Comparison of ENCODE assay signal across 8 cellular contexts in the genomic region with DNA sequence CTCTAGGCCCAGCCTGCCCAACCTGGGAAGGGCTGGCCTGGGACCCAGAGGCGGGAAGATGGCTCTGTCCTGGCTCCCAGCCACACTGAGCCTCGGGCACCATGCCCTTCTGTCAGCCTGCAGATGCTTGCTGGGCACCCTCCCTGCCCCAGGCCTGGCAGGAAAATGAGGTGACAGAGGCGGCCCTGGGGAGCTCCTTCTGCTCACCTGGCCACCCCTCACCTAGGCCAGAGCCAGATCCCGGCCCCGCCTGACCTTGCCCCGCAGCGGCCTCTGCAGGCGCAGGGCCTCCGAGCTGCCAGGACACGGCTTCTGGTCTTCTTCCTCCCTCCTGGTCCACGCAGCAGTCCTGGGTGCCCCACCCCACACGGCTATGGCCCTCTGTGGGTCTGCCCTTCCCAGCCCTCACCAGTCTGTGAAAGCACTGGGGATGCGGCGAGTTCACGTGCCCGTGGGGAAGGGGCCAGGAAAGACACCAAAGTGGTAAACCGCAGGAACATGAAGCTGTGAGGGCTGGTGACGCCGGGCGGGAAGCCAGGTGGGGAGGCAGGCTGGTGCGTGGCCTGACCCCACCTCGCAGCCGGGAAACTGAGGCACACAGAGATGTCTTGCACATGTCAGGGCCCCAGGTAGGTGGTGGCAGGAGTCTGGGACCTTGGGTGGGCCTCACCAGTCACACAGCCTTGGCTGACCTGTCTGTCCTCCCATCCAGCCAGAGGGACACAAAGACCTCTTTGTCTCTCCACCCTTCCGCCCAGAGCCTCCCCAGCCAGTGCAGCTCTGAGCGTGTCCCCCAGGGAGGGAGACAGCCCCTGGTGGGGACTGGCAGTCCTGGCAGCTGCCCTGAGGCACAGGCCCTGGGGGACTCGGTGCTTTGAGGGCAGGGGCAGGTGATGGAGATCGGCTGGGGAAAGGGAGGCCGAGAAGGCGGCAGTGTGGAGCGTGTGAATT. TPM values are rescaled to one million over a fixed set of nuclear protein-coding genes. Genes with fewer than 3 reads are reported as not detected.
A peak's percentile ranks its signal among the peaks of the same experiment; 100 is the strongest.
DNase-seq lines count a peak whose midpoint lies in the region; ATAC-seq and TF ChIP-seq lines count a peak whose summit lies in the region.

No MANE protein-coding gene starts in this region.

- H3K27me3 ChIP-seq in BE2C (no peaks in the 10 kb centered on the region), hepatocyte (no peaks in the 10 kb centered on the region)

- peaks cover under 1% of the 10 kb centered on the region for H3K79me2 ChIP-seq in hepatocyte

- H2AFZ ChIP-seq in hepatocyte = no peak overlapping the region

- TF ChIP-seq CTCF in BE2C (IDR thresholded peaks at IDR 0.05; ENCODE audit: low read depth, low read length) (no peak), VCaP (conservative IDR thresholded peaks at IDR 0.05) (no peak), hepatocyte (IDR thresholded peaks at IDR 0.05; ENCODE audit: poor library complexity) (no peak)

- DNase-seq in BE2C (peak; percentile 56), left cardiac atrium (peak; percentile 42), pons (ENCODE audit: low spot score) (peak; percentile 95), hepatocyte (ENCODE audit: low spot score) (no peak), CD1c-positive myeloid dendritic cell (ENCODE audit: extremely low spot score) (no peak), Kasumi-1 (lab: John Stamatoyannopoulos, UW) (no peak)

- no peaks in the 10 kb centered on the region for H3K36me3 ChIP-seq in BE2C
- H3K36me3 ChIP-seq in hepatocyte (replicated peaks; ENCODE audit: insufficient read depth, low read depth) = no peaks in the 10 kb centered on the region

- intact Hi-C loops in left cardiac atrium (cut with DNase I) = loop anchor here in 1 of 2 donors (5.0 kb wide), 1 partner anchor 47 kb away; no protein-coding TSS in a partner anchor

- no peaks in the 10 kb centered on the region for H4K20me1 ChIP-seq in hepatocyte (ENCODE audit: insufficient read depth, poor library complexity, severe bottlenecking)

- 91% methylated on average over 25 of the region's 30 CpGs for WGBS in hepatocyte (ENCODE audit: low lambda C conversion rate, missing lambda C conversion rate)

- H3K9me3 ChIP-seq in BE2C = no peaks in the 10 kb centered on the region
- no peaks in the 10 kb centered on the region for H3K9me3 ChIP-seq in hepatocyte (ENCODE audit: low read depth)

- peak; percentile 8 to 23 for ATAC-seq in left cardiac atrium
- no peak for ATAC-seq in GM18520 (IDR thresholded peaks at IDR 0.05; ENCODE audit: unreplicated experiment)

- H3K9me2 ChIP-seq in hepatocyte (replicated peaks; ENCODE audit: insufficient read depth) = no peaks in the 10 kb centered on the region

- no peak overlapping the region for H3K4me2 ChIP-seq in hepatocyte

- H3K27ac ChIP-seq in VCaP (0 out of 2 replicates have a peak overlapping the region, but pooled peaks have one; percentile 14), hepatocyte (no peak overlapping the region)

- H3K4me3 ChIP-seq in BE2C (ENCODE audit: low read depth, low read length) (no peak overlapping the region), hepatocyte (no peak overlapping the region)

- H3K4me1 ChIP-seq in BE2C (peaks cover under 1% of the 10 kb centered on the region; the same call in 1 of the 2 replicates), hepatocyte (ENCODE audit: insufficient read depth) (no peaks in the 10 kb centered on the region)

RNA-seq across cellular contexts. Expression of a gene that starts 12.8 kb away (rescaled TPM):
- polyA plus RNA-seq in BE2C (2012; ENCODE audit: insufficient read depth, insufficient read length, low read depth) = 54.9 TPM
- 10 to 100 TPM; 15.2 to 23.6 TPM for total RNA-seq in left cardiac atrium
- total RNA-seq in hepatocyte = 25.8 and 27.4 TPM in 2 replicates
- polyA plus RNA-seq in hepatocyte = 11.7 and 13.9 TPM in 2 replicates

RNA-seq across cellular contexts. Expression of a gene that starts 13.1 kb away (rescaled TPM):
- 43.8 TPM for polyA plus RNA-seq in BE2C (2012; ENCODE audit: insufficient read depth, insufficient read length, low read depth)
- total RNA-seq in left cardiac atrium (10 to 100 TPM; 37.8 to 42.5 TPM), hepatocyte (58.7 and 59.1 TPM in 2 replicates)
- 68.2 and 71.5 TPM in 2 replicates for polyA plus RNA-seq in hepatocyte

RNA-seq across cellular contexts. Expression of a gene that starts 20.6 kb away (rescaled TPM):
- polyA plus RNA-seq in BE2C (2012; ENCODE audit: insufficient read depth, insufficient read length, low read depth) = 137 TPM
- total RNA-seq in left cardiac atrium = 1 to 10 TPM; 6.0 to 8.5 TPM
- total RNA-seq in hepatocyte = 8.2 and 8.9 TPM in 2 replicates
- polyA plus RNA-seq in hepatocyte = 13.2 and 15.0 TPM in 2 replicates

RNA-seq across cellular contexts. Expression of a gene that starts 27.0 kb away (rescaled TPM):
- polyA plus RNA-seq in BE2C (2012; ENCODE audit: insufficient read depth, insufficient read length, low read depth) = 1,667 TPM
- 100 to 1,000 TPM; 407 to 412 TPM for total RNA-seq in left cardiac atrium
- total RNA-seq in hepatocyte = 523 and 682 TPM in 2 replicates
- polyA plus RNA-seq in hepatocyte = 2,788 and 2,829 TPM in 2 replicates

Comparison
In these comparisons a context has a peak if more than half of its experiments do, and no peak if none do; other contexts are left out.
1. DNase-seq: peak in BE2C (single experiment), left cardiac atrium (single experiment) and pons (single experiment); none in hepatocyte (single experiment), CD1c-positive myeloid dendritic cell (single experiment) and Kasumi-1 (0 of 2).